In the genomic region with DNA sequence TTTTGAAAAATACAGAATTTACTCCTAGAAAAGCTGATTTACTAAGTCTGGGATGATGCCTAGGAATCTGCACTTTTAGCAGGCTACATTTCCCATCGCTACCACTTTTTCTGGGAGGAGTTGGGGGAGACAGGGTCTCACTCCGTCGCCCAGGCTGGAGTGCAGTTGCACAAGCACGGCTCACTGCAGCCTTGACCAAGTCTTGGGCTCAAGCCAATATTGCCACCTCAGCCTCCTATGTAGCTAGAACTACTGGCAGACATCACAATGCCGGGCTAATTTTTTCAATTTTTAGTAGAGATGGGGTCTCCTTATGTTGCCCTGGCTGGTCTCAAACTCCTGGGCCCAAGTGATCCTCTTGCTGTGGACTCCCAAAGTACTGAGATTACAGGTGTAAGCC, we compare ENCODE assay signal across 16 cellular contexts.
DNase-seq lines count a peak whose midpoint lies in the region; ATAC-seq and TF ChIP-seq lines count a peak whose summit lies in the region.
"Had no signal": no experiment of that assay in that cellular context is flagged by ENCODE, and none has a peak within 500 bp of the region (broad histone marks: within the 10 kb centered on the region; RNA-seq: fewer than 3 reads in every experiment).

No MANE protein-coding gene starts in this region.

- H2AK5ac ChIP-seq in neuronal stem cell (ENCODE audit: low read depth, low read length): no peak overlapping the region

- H4K8ac ChIP-seq in neuronal stem cell (ENCODE audit: low read depth, low read length): no peak overlapping the region

- ATAC-seq in left ventricle myocardium superior (peak; percentile 30), heart right ventricle (no peak), body of pancreas (no peak), left lobe of liver (peak; percentile 69)
- ATAC-seq: GM12878 had no signal

- no peak for DNase-seq in left ventricle myocardium superior
- no peak for DNase-seq in heart right ventricle
- DNase-seq in body of pancreas: peak; percentile 18 to 59 (median 37)
- no peak for DNase-seq in left lobe of liver (ENCODE audit: low spot score)
- peak; percentile 56 for DNase-seq in renal cortical epithelial cell (ENCODE audit: low read depth)
- DNase-seq in NK-92 treated with Interleukin-12 subunit alpha and Interleukin-12 subunit beta, amount 100 ng/mL, for 24 hours (lab: John Stamatoyannopoulos, UW): no peak
- no peak for DNase-seq in activated CD8-positive, alpha-beta memory T cell treated with anti-CD3 and anti-CD28 coated beads, Interleukin-2, amount 50 U/mL, for 48 hours
- no peak for DNase-seq in neuronal stem cell (ENCODE audit: low spot score)
- DNase-seq: 8988T; AML-193; Caco-2; CD8-positive, alpha-beta memory T cell; GOT3 had no signal

- H2BK15ac ChIP-seq in neuronal stem cell (ENCODE audit: low read length): no peak overlapping the region

- no peak overlapping the region for H4K91ac ChIP-seq in neuronal stem cell (ENCODE audit: low read depth, low read length, poor library complexity)

- H2BK12ac ChIP-seq in neuronal stem cell (ENCODE audit: low read length): no peak overlapping the region

- peaks cover 5% of the 10 kb centered on the region for H3K79me1 ChIP-seq in neuronal stem cell (ENCODE audit: low read depth, low read length)

- TF ChIP-seq CTCF in heart right ventricle (IDR thresholded peaks at IDR 0.05) (no peak), body of pancreas (IDR thresholded peaks at IDR 0.05) (no peak)

- peaks cover 0 to 17% (median 4%) of the 10 kb centered on the region in 9 donors for H3K4me1 ChIP-seq in heart right ventricle
- no peaks in the 10 kb centered on the region for H3K4me1 ChIP-seq in body of pancreas
- no peaks in the 10 kb centered on the region for H3K4me1 ChIP-seq in neuronal stem cell (ENCODE audit: control insufficient read depth in 2 of 2, insufficient read depth in 1 of 2, low read depth in 1 of 2, low read length in 2 of 2)
- H3K4me1 ChIP-seq: Caco-2, HAP-1 had no signal

- H3K14ac ChIP-seq in neuronal stem cell (ENCODE audit: low read length): no peak overlapping the region

- H2AFZ ChIP-seq in neuronal stem cell (ENCODE audit: low read length): no peak overlapping the region

- H3K4me3 ChIP-seq in heart right ventricle (no peak overlapping the region), body of pancreas (no peak overlapping the region), neuronal stem cell (ENCODE audit: low read length in 2 of 2) (no peak overlapping the region)
- H3K4me3 ChIP-seq: BLaER1, GM12878, HAP-1 had no signal

- H3K18ac ChIP-seq in neuronal stem cell (ENCODE audit: low read length): no peak overlapping the region

- no peak overlapping the region for H3K23ac ChIP-seq in neuronal stem cell (ENCODE audit: low read depth, low read length, poor library complexity)

- H3K9me3 ChIP-seq in heart right ventricle: peaks cover 0 to 4% (median 0%) of the 10 kb centered on the region in 11 donors
- no peaks in the 10 kb centered on the region for H3K9me3 ChIP-seq in body of pancreas
- peaks cover 0 to 10% of the 10 kb centered on the region in 2 donors for H3K9me3 ChIP-seq in neuronal stem cell (replicated peaks in 1 of 2; ENCODE audit: control insufficient read depth in 2 of 2, insufficient read depth in 1 of 2, low read depth in 1 of 2, low read length in 2 of 2)
- H3K9me3 ChIP-seq: BLaER1, Caco-2, HAP-1 had no signal

- intact Hi-C loops in left ventricle myocardium superior (cut with micrococcal nuclease) (no loop called here), heart right ventricle (cut with DNase I) (no loop called here), body of pancreas (cut with DNase I) (no loop called here)

- no peak for TF ChIP-seq POLR2A in body of pancreas (IDR thresholded peaks at IDR 0.05)

- no peak overlapping the region for H3K4me2 ChIP-seq in neuronal stem cell (ENCODE audit: insufficient read depth, low read length, poor library complexity, severe bottlenecking)
- H3K4me2 ChIP-seq: BLaER1 had no signal

- H2BK120ac ChIP-seq in neuronal stem cell (ENCODE audit: low read depth, low read length): no peak overlapping the region

- H3K36me3 ChIP-seq in heart right ventricle (no peaks in the 10 kb centered on the region), body of pancreas (replicated peaks in 1 of 2; ENCODE audit: insufficient read depth in 1 of 2, low read depth in 2 of 2) (no peaks in the 10 kb centered on the region), neuronal stem cell (replicated peaks in 1 of 2; ENCODE audit: control insufficient read depth in 2 of 2, insufficient read depth in 2 of 2, low read length in 2 of 2) (peaks cover 2 to 88% of the 10 kb centered on the region in 2 donors)
- H3K36me3 ChIP-seq: HAP-1 had no signal

- WGBS in heart right ventricle, 2 donors: 73 to 74% methylated on average over 5 of the region's 5 CpGs
- 54 to 61% methylated on average over 5 of the region's 5 CpGs for WGBS in body of pancreas, 2 donors
- no CpG with 5 or more reads among the region's 5 CpGs for WGBS in neuronal stem cell (ENCODE audit: extremely low coverage in 2 of 2, insufficient read length in 2 of 2, insufficient replicate concordance in 1 of 2), 2 donors

- no peaks in the 10 kb centered on the region for H3K27me3 ChIP-seq in heart right ventricle
- no peaks in the 10 kb centered on the region for H3K27me3 ChIP-seq in body of pancreas
- no peaks in the 10 kb centered on the region for H3K27me3 ChIP-seq in neuronal stem cell (ENCODE audit: control insufficient read depth in 3 of 3, insufficient read depth in 3 of 3, low read depth in 1 of 3, low read length in 3 of 3)
- H3K27me3 ChIP-seq: BLaER1 had no signal

- H3K4ac ChIP-seq in neuronal stem cell (ENCODE audit: low read length): no peak overlapping the region

- no peak overlapping the region for H3K9ac ChIP-seq in neuronal stem cell (ENCODE audit: low read depth, low read length, poor library complexity)
- H3K9ac ChIP-seq: BLaER1 had no signal

- H3K27ac ChIP-seq in heart right ventricle (no peak overlapping the region), body of pancreas (no peak overlapping the region), neuronal stem cell (replicated peaks; ENCODE audit: low read length) (no peak overlapping the region)
- H3K27ac ChIP-seq: BLaER1 had no signal

- no peak overlapping the region for H2BK5ac ChIP-seq in neuronal stem cell (ENCODE audit: low read length)

Comparison
In these comparisons a context has a peak if more than half of its experiments do, and no peak if none do; other contexts are left out.
1. ATAC-seq: peak in left ventricle myocardium superior (single experiment) and left lobe of liver (single experiment); none in heart right ventricle (0 of 8) and body of pancreas (single experiment).
2. DNase-seq: peak in body of pancreas (4 of 4) and renal cortical epithelial cell (single experiment); none in left ventricle myocardium superior (single experiment), heart right ventricle (0 of 2), left lobe of liver (single experiment), NK-92 treated with Interleukin-12 subunit alpha and Interleukin-12 subunit beta, amount 100 ng/mL, for 24 hours (single experiment), activated CD8-positive, alpha-beta memory T cell treated with anti-CD3 and anti-CD28 coated beads, Interleukin-2, amount 50 U/mL, for 48 hours (single experiment) and neuronal stem cell (single experiment).